1 cellular context compared by ENCODE assay signal in the genomic region with DNA sequence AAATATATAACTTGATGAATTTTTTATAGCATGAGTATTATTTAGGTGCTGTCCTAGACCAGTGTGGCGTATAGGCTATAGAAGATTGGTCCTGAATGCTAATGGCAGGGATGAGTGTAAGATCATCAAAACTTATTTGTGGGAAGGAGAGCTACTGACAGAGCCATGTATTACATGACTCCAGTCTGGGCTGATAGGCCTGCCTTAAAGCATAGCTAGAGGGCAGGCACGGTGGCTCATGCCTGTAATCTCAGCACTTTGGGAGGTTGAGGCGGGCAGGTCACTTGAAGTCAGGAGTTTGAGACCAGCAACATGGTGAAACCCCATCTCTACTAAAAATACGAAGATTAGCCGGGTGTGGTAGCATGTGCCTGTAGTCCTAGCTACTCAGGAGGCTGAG.
TF ChIP-seq lines count a peak whose summit lies in the region.

No MANE protein-coding gene starts in this region.

TF ChIP-seq in HCT116, 20 proteins besides CTCF, POLR2A, EP300 and RAD21 (continued from another document):
- TF ChIP-seq, protein P1, sequence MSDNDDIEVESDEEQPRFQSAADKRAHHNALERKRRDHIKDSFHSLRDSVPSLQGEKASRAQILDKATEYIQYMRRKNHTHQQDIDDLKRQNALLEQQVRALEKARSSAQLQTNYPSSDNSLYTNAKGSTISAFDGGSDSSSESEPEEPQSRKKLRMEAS (IDR thresholded peaks at IDR 0.05): no peak
- TF ChIP-seq TCF7L2 (IDR thresholded peaks at IDR 0.05; ENCODE audit: borderline replicate concordance, extremely low read depth, insufficient read depth, insufficient read length): no peak
